ENCODE assay signal across 8 cellular contexts in genomic region chr14:57390806-57391562, GRCh38. TPM values are rescaled to one million over a fixed set of nuclear protein-coding genes. Genes with fewer than 3 reads are reported as not detected.
DNase-seq lines count a peak whose midpoint lies in the region; ATAC-seq and TF ChIP-seq lines count a peak whose summit lies in the region.

No MANE protein-coding gene starts in this region.

- ATAC-seq in GM21717 (IDR thresholded peaks at IDR 0.05; ENCODE audit: unreplicated experiment) (peak; percentile 43), lower lobe of right lung (peak; percentile 82 to 84)

- peak overlapping the region; percentile 86 for H3K27ac Mint-ChIP-seq in dendritic cell treated with granulocyte-macrophage colony-stimulating factor and Interleukin-4, amounts not matched to agents 40 ng/mL and 50 ng/mL, for 4 days

- peaks cover 35% of the 10 kb centered on the region for H3K4me1 ChIP-seq in lower lobe of right lung

- H3K27me3 Mint-ChIP-seq in dendritic cell treated with granulocyte-macrophage colony-stimulating factor and Interleukin-4, amounts not matched to agents 40 ng/mL and 50 ng/mL, for 4 days = no peaks in the 10 kb centered on the region

- TF ChIP-seq CTCF in GM06990 (IDR thresholded peaks at IDR 0.05; ENCODE audit: insufficient read depth, low read length, poor library complexity, severe bottlenecking) (no peak), lower lobe of right lung (IDR thresholded peaks at IDR 0.05) (no peak)

- H3K4me1 Mint-ChIP-seq in dendritic cell treated with granulocyte-macrophage colony-stimulating factor and Interleukin-4, amounts not matched to agents 40 ng/mL and 50 ng/mL, for 4 days (ENCODE audit: low read depth) = peaks cover 21% of the 10 kb centered on the region

- DNase-seq in GM06990 (ENCODE audit: extremely low read depth, insufficient read length) = peak; percentile 74
- peak; percentile 50 for DNase-seq in KBM-7
- DNase-seq in activated CD4-positive, CD25-positive, alpha-beta regulatory T cell (lab: John Stamatoyannopoulos, UW) = peak in 3 of 4 experiments; percentile 17 to 27 (median 22)
- peak; percentile 64 for DNase-seq in lower lobe of right lung
- DNase-seq in stimulated activated CD8-positive, alpha-beta memory T cell treated with anti-CD3 and anti-CD28 coated beads, Interleukin-15, amount 100 ng/mL, for 48 hours (ENCODE audit: low read depth in 2 of 2) = peak; percentile 18 to 27
- no peak for DNase-seq in superior temporal gyrus (ENCODE audit: extremely low spot score)

- H3K27me3 ChIP-seq in GM06990 (replicated peaks; ENCODE audit: control insufficient read depth, insufficient read depth, low read length) (no peaks in the 10 kb centered on the region), lower lobe of right lung (ENCODE audit: low read depth) (no peaks in the 10 kb centered on the region)

- no peaks in the 10 kb centered on the region for H3K9me3 Mint-ChIP-seq in dendritic cell treated with granulocyte-macrophage colony-stimulating factor and Interleukin-4, amounts not matched to agents 40 ng/mL and 50 ng/mL, for 4 days

- H3K4me3 ChIP-seq in GM06990 (replicated peaks; ENCODE audit: low read depth, low read length) = peak overlapping the region; percentile 91
- peak overlapping the region; percentile 90 for H3K4me3 ChIP-seq in lower lobe of right lung

- no peaks in the 10 kb centered on the region for H3K9me3 ChIP-seq in lower lobe of right lung

- H3K4me3 Mint-ChIP-seq in dendritic cell treated with granulocyte-macrophage colony-stimulating factor and Interleukin-4, amounts not matched to agents 40 ng/mL and 50 ng/mL, for 4 days = peak overlapping the region; percentile 88

- in situ Hi-C loops in KBM-7 (cut with MboI; ENCODE audit: low pct_unique_long_range_greater_than_20kb, low sequenced_read_pairs) = no loop called here

- intact Hi-C loops in dendritic cell treated with granulocyte-macrophage colony-stimulating factor and Interleukin-4, amounts not matched to agents 40 ng/mL and 50 ng/mL, for 4 days (cut with micrococcal nuclease) = loop anchor here (5.0 to 10.0 kb wide), 2 partner anchors 124 to 1034 kb away; partner anchors contain the start of genes AP5M1, EXOC5, KIAA0586 and TIMM9
- intact Hi-C loops in lower lobe of right lung (cut with DNase I) = no loop called here

- H3K27ac ChIP-seq in lower lobe of right lung = peak overlapping the region; percentile 83

- peaks cover 15% of the 10 kb centered on the region for H3K36me3 Mint-ChIP-seq in dendritic cell treated with granulocyte-macrophage colony-stimulating factor and Interleukin-4, amounts not matched to agents 40 ng/mL and 50 ng/mL, for 4 days (ENCODE audit: low read depth)

- H3K36me3 ChIP-seq in GM06990 (ENCODE audit: control insufficient read depth, insufficient read depth, low read length) (no peaks in the 10 kb centered on the region), lower lobe of right lung (no peaks in the 10 kb centered on the region)

RNA-seq across cellular contexts. Expression of gene NAA30, which starts 0.6 kb away (rescaled TPM):
- 15.5 TPM for total RNA-seq in lower lobe of right lung
